20 cellular contexts compared by ENCODE assay signal in the genomic region with DNA sequence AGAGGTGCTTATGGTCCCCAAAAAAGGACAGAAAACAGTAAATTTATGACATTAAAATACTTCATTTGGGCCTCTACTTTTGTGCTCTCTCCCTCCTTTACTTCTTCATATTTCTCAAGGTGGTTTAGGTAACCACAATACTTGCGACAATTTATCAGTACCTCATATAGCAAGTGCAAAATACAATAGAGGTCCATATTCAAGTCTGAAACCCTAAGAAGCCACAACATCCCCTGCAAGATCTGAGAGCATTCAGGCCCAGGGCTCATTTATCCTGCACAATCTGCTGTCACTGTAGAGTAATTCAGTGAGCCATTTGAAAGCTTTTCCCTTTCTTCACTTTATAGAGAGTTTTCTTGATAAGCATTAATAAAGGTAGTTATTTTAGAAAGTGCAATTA. TPM values are rescaled to one million over a fixed set of nuclear protein-coding genes. Genes with fewer than 3 reads are reported as not detected.
DNase-seq lines count a peak whose midpoint lies in the region; ATAC-seq lines count a peak whose summit lies in the region.
"Had no signal": no experiment of that assay in that cellular context is flagged by ENCODE, and none has a peak within 500 bp of the region (broad histone marks: within the 10 kb centered on the region; RNA-seq: fewer than 3 reads in every experiment).

No MANE protein-coding gene starts in this region.

- DNase-seq in activated naive CD4-positive, alpha-beta T cell treated with anti-CD3 and anti-CD28 coated beads, Interleukin-2, amount 10 ng/mL, durations not matched to agents 7 days and 5 days: peak; percentile 50
- no peak for DNase-seq in activated naive CD4-positive, alpha-beta T cell treated with anti-CD3 and anti-CD28 coated beads, Interleukin-2, amount 50 U/mL, for 16 hours
- DNase-seq in T-helper 17 cell (no peak), left ventricle myocardium superior (no peak)
- peak; percentile 15 to 40 (median 23) for DNase-seq in effector memory CD8-positive, alpha-beta T cell
- DNase-seq in effector CD4-positive, alpha-beta T cell: no peak
- DNase-seq: activated CD4-positive, CD25-positive, alpha-beta regulatory T cell treated with anti-CD3 and anti-CD28 coated beads, Interleukin-2, amount 50 U/mL, for 72 hours; head of caudate nucleus; mammary epithelial cell; NCI-H1092; NCI-H1930; NCI-H526 treated with DMSO at 0.1 percent for 48 hours; nucleus accumbens; SJCRH30 had no signal

- peaks cover 29% of the 10 kb centered on the region for H3K4me1 Mint-ChIP-seq in activated naive CD4-positive, alpha-beta T cell treated with anti-CD3 and anti-CD28 coated beads, Interleukin-2, amount 10 ng/mL, durations not matched to agents 7 days and 5 days
- peaks cover 24% of the 10 kb centered on the region for H3K4me1 Mint-ChIP-seq in T-helper 17 cell
- peaks cover 26 to 60% of the 10 kb centered on the region in 2 donors for H3K4me1 Mint-ChIP-seq in effector memory CD8-positive, alpha-beta T cell (ENCODE audit: low read depth in 2 of 2)

- H3K36me3 Mint-ChIP-seq in activated naive CD4-positive, alpha-beta T cell treated with anti-CD3 and anti-CD28 coated beads, Interleukin-2, amount 10 ng/mL, durations not matched to agents 7 days and 5 days: peaks cover 14% of the 10 kb centered on the region
- H3K36me3 Mint-ChIP-seq in T-helper 17 cell (ENCODE audit: low read depth): no peaks in the 10 kb centered on the region
- no peaks in the 10 kb centered on the region for H3K36me3 Mint-ChIP-seq in effector memory CD8-positive, alpha-beta T cell (ENCODE audit: insufficient read depth)

- ATAC-seq in T-helper 17 cell: peak; percentile 70
- ATAC-seq in effector memory CD8-positive, alpha-beta T cell (replicated peaks): peak; percentile 99
- ATAC-seq in left ventricle myocardium superior: no peak
- ATAC-seq in HG03442 (IDR thresholded peaks at IDR 0.05; ENCODE audit: unreplicated experiment): no peak
- ATAC-seq: HepG2 had no signal

- intact Hi-C loops in left ventricle myocardium superior (cut with micrococcal nuclease): no loop called here

- H3K9me3 ChIP-seq in T-helper 17 cell (ENCODE audit: control insufficient read depth, low read length, poor library complexity, severe bottlenecking): no peaks in the 10 kb centered on the region
- H3K9me3 ChIP-seq: SJCRH30, suprapubic skin had no signal

- CTCF ChIA-PET in activated naive CD4-positive, alpha-beta T cell treated with anti-CD3 and anti-CD28 coated beads, Interleukin-2, amount 10 ng/mL, durations not matched to agents 7 days and 5 days (lab: Charles Lee): no interaction called here

- no peaks in the 10 kb centered on the region for H3K27me3 Mint-ChIP-seq in activated naive CD4-positive, alpha-beta T cell treated with anti-CD3 and anti-CD28 coated beads, Interleukin-2, amount 10 ng/mL, durations not matched to agents 7 days and 5 days
- no peaks in the 10 kb centered on the region for H3K27me3 Mint-ChIP-seq in T-helper 17 cell
- H3K27me3 Mint-ChIP-seq in effector memory CD8-positive, alpha-beta T cell: no peaks in the 10 kb centered on the region

- H3K4me3 Mint-ChIP-seq in activated naive CD4-positive, alpha-beta T cell treated with anti-CD3 and anti-CD28 coated beads, Interleukin-2, amount 10 ng/mL, durations not matched to agents 7 days and 5 days: no peak overlapping the region
- no peak overlapping the region for H3K4me3 Mint-ChIP-seq in T-helper 17 cell
- peak overlapping the region; percentile 13 to 67 for H3K4me3 Mint-ChIP-seq in effector memory CD8-positive, alpha-beta T cell

- H3K9me3 Mint-ChIP-seq in activated naive CD4-positive, alpha-beta T cell treated with anti-CD3 and anti-CD28 coated beads, Interleukin-2, amount 10 ng/mL, durations not matched to agents 7 days and 5 days: peaks cover 12% of the 10 kb centered on the region
- peaks cover 0 to 8% of the 10 kb centered on the region in 2 donors for H3K9me3 Mint-ChIP-seq in effector memory CD8-positive, alpha-beta T cell

- peak overlapping the region; percentile 42 for H3K27ac Mint-ChIP-seq in activated naive CD4-positive, alpha-beta T cell treated with anti-CD3 and anti-CD28 coated beads, Interleukin-2, amount 10 ng/mL, durations not matched to agents 7 days and 5 days
- H3K27ac Mint-ChIP-seq in T-helper 17 cell: peak overlapping the region; percentile 45
- peak overlapping the region; percentile 18 to 88 for H3K27ac Mint-ChIP-seq in effector memory CD8-positive, alpha-beta T cell

RNA-seq across cellular contexts. Expression of a gene that starts 24.2 kb away (rescaled TPM):
- total RNA-seq in T-helper 17 cell: not detected
- not detected for total RNA-seq in left ventricle myocardium superior
- total RNA-seq: chondrocyte, HepG2, mammary epithelial cell, SJCRH30, skeletal muscle tissue, suprapubic skin, urinary bladder had no signal

Comparison
In these comparisons a context has a peak if more than half of its experiments do, and no peak if none do; other contexts are left out.
1. DNase-seq: peak in activated naive CD4-positive, alpha-beta T cell treated with anti-CD3 and anti-CD28 coated beads, Interleukin-2, amount 10 ng/mL, durations not matched to agents 7 days and 5 days (single experiment) and effector memory CD8-positive, alpha-beta T cell (3 of 3); none in activated naive CD4-positive, alpha-beta T cell treated with anti-CD3 and anti-CD28 coated beads, Interleukin-2, amount 50 U/mL, for 16 hours (single experiment), T-helper 17 cell (0 of 3), left ventricle myocardium superior (single experiment) and effector CD4-positive, alpha-beta T cell (single experiment).
2. H3K4me3 Mint-ChIP-seq: peak in effector memory CD8-positive, alpha-beta T cell (2 of 2); none in activated naive CD4-positive, alpha-beta T cell treated with anti-CD3 and anti-CD28 coated beads, Interleukin-2, amount 10 ng/mL, durations not matched to agents 7 days and 5 days (single experiment) and T-helper 17 cell (single experiment).
3. ATAC-seq: peak in T-helper 17 cell (single experiment) and effector memory CD8-positive, alpha-beta T cell (single experiment); none in left ventricle myocardium superior (single experiment) and HG03442 (single experiment).
4. Peak in every context shown above with its lines, with median percentiles within 50 percentile points of each other: H3K27ac Mint-ChIP-seq.